ENCODE assay signal across 24 cellular contexts in the genomic region with DNA sequence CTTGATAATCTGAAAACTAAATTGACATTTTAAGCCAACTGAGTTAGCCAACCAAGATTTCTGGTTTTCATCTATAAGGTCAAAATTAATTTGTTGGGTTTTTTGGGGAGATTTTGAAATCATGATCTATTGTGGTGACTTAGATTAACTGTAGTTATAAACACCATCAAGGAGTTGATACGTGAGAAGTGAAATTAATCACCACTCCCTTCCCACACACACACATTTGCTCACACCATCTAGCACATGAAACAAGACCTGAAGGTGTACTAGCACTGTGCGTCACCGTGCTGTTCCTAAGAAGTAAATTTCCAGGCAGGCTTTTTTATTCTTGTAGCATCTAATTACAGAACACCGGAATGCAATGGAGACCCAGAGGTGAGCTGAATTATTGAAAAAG. TPM values are rescaled to one million over a fixed set of nuclear protein-coding genes. Genes with fewer than 3 reads are reported as not detected.
"Had no signal": no experiment of that assay in that cellular context is flagged by ENCODE, and none has a peak within 500 bp of the region (broad histone marks: within the 10 kb centered on the region; RNA-seq: fewer than 3 reads in every experiment).

No MANE protein-coding gene starts in this region.

- H3K9ac ChIP-seq: parathyroid adenoma had no signal

- H3K4me3 ChIP-seq: lower lobe of right lung, smooth muscle cell, testis had no signal

- H2AFZ ChIP-seq: parathyroid adenoma had no signal

- H3K36me3 ChIP-seq: lower lobe of right lung, neutrophil, WERI-Rb-1 had no signal

- H3K27ac Mint-ChIP-seq: activated CD8-positive, alpha-beta memory T cell treated with anti-CD3 and anti-CD28 coated beads, Interleukin-2, amount 10 ng/mL, durations not matched to agents 7 days and 5 days; natural killer cell; type B pancreatic cell had no signal

- H3K4me2 ChIP-seq: smooth muscle cell had no signal

- H3K79me2 ChIP-seq: parathyroid adenoma had no signal

- FAIRE-seq: bronchial epithelial cell, endometrium had no signal

- H3K9me3 ChIP-seq: lower lobe of right lung, neutrophil, testis had no signal

- H3K4me3 Mint-ChIP-seq: activated CD8-positive, alpha-beta memory T cell treated with anti-CD3 and anti-CD28 coated beads, Interleukin-2, amount 10 ng/mL, durations not matched to agents 7 days and 5 days; natural killer cell; type B pancreatic cell had no signal

- H3K4me1 Mint-ChIP-seq: natural killer cell had no signal

- H3K4me1 ChIP-seq: lower lobe of right lung, parathyroid adenoma, testis had no signal

- H3K27me3 ChIP-seq: neutrophil, testis had no signal

- DNase-seq: activated CD8-positive, alpha-beta memory T cell treated with anti-CD3 and anti-CD28 coated beads, Interleukin-2, amount 10 ng/mL, durations not matched to agents 7 days and 5 days; activated naive CD4-positive, alpha-beta T cell; cerebellar nuclear complex; cortex of kidney; erythroblast; foreskin melanocyte; glutamatergic neuron; hypothalamus; islet precursor cell; left colon; lower lobe of right lung; natural killer cell; stimulated activated CD8-positive, alpha-beta memory T cell treated with anti-CD3 and anti-CD28 coated beads, Interleukin-4, amount 100 ng/mL, for 48 hours; SW 1271; testis; WERI-Rb-1 had no signal

- H3K27me3 Mint-ChIP-seq: activated CD8-positive, alpha-beta memory T cell treated with anti-CD3 and anti-CD28 coated beads, Interleukin-2, amount 10 ng/mL, durations not matched to agents 7 days and 5 days had no signal

- H3K9me3 Mint-ChIP-seq: natural killer cell, type B pancreatic cell had no signal

- ATAC-seq: activated CD8-positive, alpha-beta memory T cell treated with anti-CD3 and anti-CD28 coated beads, Interleukin-2, amount 10 ng/mL, durations not matched to agents 7 days and 5 days; left colon; lower lobe of right lung; natural killer cell; sciatic nerve had no signal

- H3K36me3 Mint-ChIP-seq: natural killer cell, type B pancreatic cell had no signal

- H3K27ac ChIP-seq: lower lobe of right lung, neutrophil, parathyroid adenoma, testis, WERI-Rb-1 had no signal

RNA-seq across cellular contexts. Expression of a gene that starts 2.1 kb away (rescaled TPM):
- total RNA-seq: bronchial epithelial cell, left colon, lower lobe of right lung, mesenteric fat pad, sciatic nerve, smooth muscle cell had no signal
- polyA plus RNA-seq: smooth muscle cell had no signal
